Comparison of ENCODE assay signal across 1 cellular context in genomic region chr10:25174461-25175230, GRCh38.
TF ChIP-seq lines count a peak whose summit lies in the region.

Gene GPR158, plus strand, starts transcription at chr10:25175001. Its CDS starts 420 bp downstream, at chr10:25175421.

TF ChIP-seq in HepG2, 621 proteins besides CTCF, POLR2A, EP300 and RAD21 (continued from another document and continues in another):
- TF ChIP-seq REST (IDR thresholded peaks at IDR 0.05; ENCODE audit: borderline replicate concordance in 1 of 2, low read depth in 1 of 2, low read length in 2 of 2) (peak in 1 of 2 experiments; percentile 100), ZNF574 (CRISPR knock-in tag; IDR thresholded peaks at IDR 0.05) (peak; percentile 63), ZNF775 (CRISPR knock-in tag; IDR thresholded peaks at IDR 0.05; ENCODE audit: borderline replicate concordance) (0 out of 2 replicates have a peak, but pooled peaks have one; percentile 38), RELA (CRISPR knock-in tag; IDR thresholded peaks at IDR 0.05) (no peak), SMARCE1 (IDR thresholded peaks at IDR 0.05; ENCODE audit: borderline replicate concordance) (no peak), MEIS2 (CRISPR knock-in tag; IDR thresholded peaks at IDR 0.05) (peak; percentile 82; the same call in 1 of the 2 replicates), HDAC2 (CRISPR knock-in tag; IDR thresholded peaks at IDR 0.05) (peak; percentile 68), ELF3 (CRISPR knock-in tag; IDR thresholded peaks at IDR 0.05) (peak; percentile 58), ZBTB44 (CRISPR knock-in tag; IDR thresholded peaks at IDR 0.05) (peak; percentile 88), CC2D1A (CRISPR knock-in tag; IDR thresholded peaks at IDR 0.05) (0 out of 2 replicates have a peak, but pooled peaks have one; percentile 72), HINFP (CRISPR knock-in tag; IDR thresholded peaks at IDR 0.05; ENCODE audit: low read depth) (no peak), ETV5 (CRISPR knock-in tag; IDR thresholded peaks at IDR 0.05; ENCODE audit: borderline replicate concordance) (no peak), TBX2 (CRISPR knock-in tag; IDR thresholded peaks at IDR 0.05; ENCODE audit: borderline replicate concordance) (peak; percentile 45; the same call in 1 of the 2 replicates), ZNF234 (CRISPR knock-in tag; conservative IDR thresholded peaks at IDR 0.05) (no peak), TAF15 (IDR thresholded peaks at IDR 0.05; ENCODE audit: low read depth, low read length, poor library complexity, severe bottlenecking) (no peak), ARID2 (CRISPR knock-in tag; IDR thresholded peaks at IDR 0.05; ENCODE audit: borderline replicate concordance) (no peak), MXD1 (CRISPR knock-in tag; IDR thresholded peaks at IDR 0.05) (peak; percentile 66; the same call in 1 of the 2 replicates), HNRNPUL1 (IDR thresholded peaks at IDR 0.05; ENCODE audit: low read depth, low read length) (no peak), ZNF407 (CRISPR knock-in tag; IDR thresholded peaks at IDR 0.05; ENCODE audit: not compliant biosample characterization) (no peak), ATF1 (CRISPR knock-in tag; IDR thresholded peaks at IDR 0.05) (no peak), ZNF44 (CRISPR knock-in tag; IDR thresholded peaks at IDR 0.05) (no peak), ZNF850 (CRISPR knock-in tag; conservative IDR thresholded peaks at IDR 0.05) (no peak), TGIF2 (CRISPR knock-in tag; IDR thresholded peaks at IDR 0.05) (peak; percentile 71; the same call in 1 of the 2 replicates), TAF1 (CRISPR knock-in tag; IDR thresholded peaks at IDR 0.05) (no peak), ZNF468 (CRISPR knock-in tag; IDR thresholded peaks at IDR 0.05) (0 out of 2 replicates have a peak, but pooled peaks have one; percentile 64), NPAS2 (CRISPR knock-in tag; IDR thresholded peaks at IDR 0.05; ENCODE audit: borderline replicate concordance) (no peak)
